ENCODE assay signal across 9 cellular contexts in the genomic region with DNA sequence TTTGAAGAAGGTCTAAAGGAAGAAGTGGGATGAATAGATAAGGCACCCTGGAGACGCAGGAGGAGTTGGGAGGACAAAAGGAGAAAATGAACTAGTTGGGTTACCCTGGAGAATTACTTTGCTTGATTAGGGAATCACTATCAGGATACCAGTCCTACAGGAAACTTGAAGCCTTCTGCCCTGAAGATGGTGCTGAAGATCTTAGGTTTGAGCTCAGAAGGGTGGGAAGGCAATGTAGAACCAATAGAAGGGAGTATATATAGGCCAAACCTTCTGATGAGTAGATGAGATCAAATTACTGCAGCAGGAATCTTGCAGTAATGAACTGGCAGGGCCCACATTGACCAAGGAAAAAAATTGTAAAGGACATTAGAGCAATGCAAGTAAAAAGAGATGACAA.
DNase-seq lines count a peak whose midpoint lies in the region; ATAC-seq, FAIRE-seq and TF ChIP-seq lines count a peak whose summit lies in the region.
"Had no signal": no experiment of that assay in that cellular context is flagged by ENCODE, and none has a peak within 500 bp of the region (broad histone marks: within the 10 kb centered on the region; RNA-seq: fewer than 3 reads in every experiment).

No MANE protein-coding gene starts in this region.

- CTCF ChIA-PET in activated CD8-positive, alpha-beta T cell treated with anti-CD3 and anti-CD28 coated beads for 36 hours (lab: Charles Lee), result interaction anchor here (1.2 to 1.4 kb wide), 3 partner anchors 58 to 102 kb away, joined by 3 to 4 read pairs (median 3); no protein-coding TSS in a partner anchor

- H3K27me3 ChIP-seq in pancreas, result no peaks in the 10 kb centered on the region

- no peaks in the 10 kb centered on the region for H3K4me1 Mint-ChIP-seq in activated CD8-positive, alpha-beta T cell treated with anti-CD3 and anti-CD28 coated beads for 36 hours (ENCODE audit: low read depth)

- peaks cover 3% of the 10 kb centered on the region for H3K36me3 Mint-ChIP-seq in activated CD8-positive, alpha-beta T cell treated with anti-CD3 and anti-CD28 coated beads for 36 hours (ENCODE audit: low read depth)

- no peak overlapping the region for H3K27ac Mint-ChIP-seq in activated CD8-positive, alpha-beta T cell treated with anti-CD3 and anti-CD28 coated beads for 36 hours

- no peak for TF ChIP-seq CTCF in pancreas (IDR thresholded peaks at IDR 0.05)
- no peak for TF ChIP-seq CTCF in activated CD8-positive, alpha-beta T cell treated with anti-CD3 and anti-CD28 coated beads for 36 hours (IDR thresholded peaks at IDR 0.05)

- H3K4me1 ChIP-seq in pancreas, result peaks cover 6 to 29% (median 10%) of the 10 kb centered on the region in 3 donors
- H3K4me1 ChIP-seq: A549 had no signal

- ATAC-seq in pancreas, result peak in 3 of 4 donors; percentile 44 to 63 (median 56)
- ATAC-seq in activated CD8-positive, alpha-beta T cell treated with anti-CD3 and anti-CD28 coated beads for 36 hours, result no peak

- DNase-seq in NCI-H1092 treated with DMSO at 0.1 percent for 48 hours (lab: John Stamatoyannopoulos, UW) (peak; percentile 15), NCI-H1092 (lab: John Stamatoyannopoulos, UW) (no peak), NCI-H226 (peak; percentile 40), cerebellar cortex (ENCODE audit: low spot score) (peak; percentile 38), pancreas (no peak), NOMO-1 treated with dmso at 0.1 percent for 144 hours (lab: John Stamatoyannopoulos, UW; ENCODE audit: unreplicated experiment) (no peak), NCI-H526 treated with DMSO at 0.1 percent for 48 hours (lab: John Stamatoyannopoulos, UW) (no peak)
- no peak for DNase-seq in activated CD8-positive, alpha-beta T cell treated with anti-CD3 and anti-CD28 coated beads for 36 hours

- POLR2A ChIA-PET in activated CD8-positive, alpha-beta T cell treated with anti-CD3 and anti-CD28 coated beads for 36 hours (lab: Charles Lee), result interaction anchor here (1.0 kb wide), 1 partner anchor 28 kb away, joined by 3 read pairs; no protein-coding TSS in a partner anchor

- no peak overlapping the region for H3K4me3 Mint-ChIP-seq in activated CD8-positive, alpha-beta T cell treated with anti-CD3 and anti-CD28 coated beads for 36 hours

- no peaks in the 10 kb centered on the region for H3K27me3 Mint-ChIP-seq in activated CD8-positive, alpha-beta T cell treated with anti-CD3 and anti-CD28 coated beads for 36 hours

- 86 to 96% methylated on average over 1 of the region's 1 CpG for WGBS in pancreas, 2 donors

- FAIRE-seq in pancreas (lab: Jason Lieb, UNC), result no peak
- FAIRE-seq: A549 had no signal

- no peaks in the 10 kb centered on the region for H3K9me3 Mint-ChIP-seq in activated CD8-positive, alpha-beta T cell treated with anti-CD3 and anti-CD28 coated beads for 36 hours

- H3K27ac ChIP-seq in pancreas, result no peak overlapping the region
- H3K27ac ChIP-seq: A549 had no signal

- intact Hi-C loops in pancreas (cut with DNase I), result loop anchor here in 1 of 3 donors (10.0 kb wide), 2 partner anchors 61 to 101 kb away; no protein-coding TSS in a partner anchor
- intact Hi-C loops in activated CD8-positive, alpha-beta T cell treated with anti-CD3 and anti-CD28 coated beads for 36 hours (cut with micrococcal nuclease), result no loop called here

- H3K36me3 ChIP-seq in pancreas, result no peaks in the 10 kb centered on the region

- H3K4me3 ChIP-seq in pancreas, result peak overlapping the region in 1 of 4 donors; percentile 1
- H3K4me3 ChIP-seq: A549 had no signal

- no peaks in the 10 kb centered on the region for H3K9me3 ChIP-seq in pancreas
- H3K9me3 ChIP-seq: A549 had no signal

Comparison
In these comparisons a context has a peak if more than half of its experiments do, and no peak if none do; other contexts are left out.
1. DNase-seq: peak in NCI-H1092 treated with DMSO at 0.1 percent for 48 hours (single experiment), NCI-H226 (single experiment) and cerebellar cortex (single experiment); none in NCI-H1092 (single experiment), pancreas (0 of 6), NOMO-1 treated with dmso at 0.1 percent for 144 hours (single experiment), NCI-H526 treated with DMSO at 0.1 percent for 48 hours (single experiment) and activated CD8-positive, alpha-beta T cell treated with anti-CD3 and anti-CD28 coated beads for 36 hours (single experiment).